In genomic region chr13:74132768-74133656, GRCh38 we compare ENCODE assay signal across 8 cellular contexts. TPM values are rescaled to one million over a fixed set of nuclear protein-coding genes. Genes with fewer than 3 reads are reported as not detected.
DNase-seq lines count a peak whose midpoint lies in the region; ATAC-seq and TF ChIP-seq lines count a peak whose summit lies in the region.

No MANE protein-coding gene starts in this region.

- peak overlapping the region; percentile 92 for H3K56ac ChIP-seq in mesendoderm (ENCODE audit: low read length)

- H2BK15ac ChIP-seq in mesendoderm (replicated peaks; ENCODE audit: low read depth) = no peak overlapping the region

- no peak overlapping the region for H3K4ac ChIP-seq in mesendoderm (ENCODE audit: low read depth, low read length)

- no peaks in the 10 kb centered on the region; the same call in 1 of the 2 replicates for H3K27me3 ChIP-seq in BE2C
- no peaks in the 10 kb centered on the region for H3K27me3 ChIP-seq in mesendoderm (ENCODE audit: insufficient read depth, low read length, poor library complexity)

- H3K36me3 ChIP-seq in BE2C (no peaks in the 10 kb centered on the region), mesendoderm (ENCODE audit: control insufficient read depth, insufficient read depth, low read length) (no peaks in the 10 kb centered on the region)

- no peaks in the 10 kb centered on the region for H3K9me3 ChIP-seq in BE2C

- no peak overlapping the region for H4K8ac ChIP-seq in mesendoderm (ENCODE audit: low read depth, low read length)

- H3K36me3 Mint-ChIP-seq in IgD-negative memory B cell = no peaks in the 10 kb centered on the region
- H3K36me3 Mint-ChIP-seq in stimulated activated naive CD8-positive, alpha-beta T cell treated with anti-CD3 and anti-CD28 coated beads, Interleukin-15, Interleukin-2, amounts not matched to agents 100 ng/mL and 50 ng/mL, for 24 hours (ENCODE audit: low read depth) = no peaks in the 10 kb centered on the region

- peak overlapping the region; percentile 91 for H3K4me3 ChIP-seq in BE2C (ENCODE audit: low read depth, low read length)
- peak overlapping the region; percentile 75 for H3K4me3 ChIP-seq in mesendoderm (ENCODE audit: low read length)

- peak overlapping the region; percentile 93 for H3K4me2 ChIP-seq in mesendoderm (ENCODE audit: low read length)

- TF ChIP-seq CTCF in BE2C (IDR thresholded peaks at IDR 0.05; ENCODE audit: low read depth, low read length) = no peak

- H3K4me1 ChIP-seq in BE2C (peaks cover 5% of the 10 kb centered on the region), mesendoderm (ENCODE audit: control insufficient read depth, low read depth, low read length) (peaks cover 2% of the 10 kb centered on the region)

- H4K5ac ChIP-seq in mesendoderm (ENCODE audit: low read length) = no peak overlapping the region

- peak overlapping the region; percentile 89 to 99 (median 98) for H3K4me3 Mint-ChIP-seq in IgD-negative memory B cell
- H3K4me3 Mint-ChIP-seq in stimulated activated naive CD8-positive, alpha-beta T cell treated with anti-CD3 and anti-CD28 coated beads, Interleukin-15, Interleukin-2, amounts not matched to agents 100 ng/mL and 50 ng/mL, for 24 hours = peak overlapping the region; percentile 96

- H3K9ac ChIP-seq in mesendoderm (ENCODE audit: low read length) = peak overlapping the region; percentile 76

- H2BK120ac ChIP-seq in mesendoderm (ENCODE audit: low read depth, low read length) = no peak overlapping the region

- no peaks in the 10 kb centered on the region for H3K27me3 Mint-ChIP-seq in IgD-negative memory B cell
- H3K27me3 Mint-ChIP-seq in stimulated activated naive CD8-positive, alpha-beta T cell treated with anti-CD3 and anti-CD28 coated beads, Interleukin-15, Interleukin-2, amounts not matched to agents 100 ng/mL and 50 ng/mL, for 24 hours = no peaks in the 10 kb centered on the region

- no peak overlapping the region for H3K18ac ChIP-seq in mesendoderm (ENCODE audit: low read length)

- H3K27ac Mint-ChIP-seq in IgD-negative memory B cell = peak overlapping the region; percentile 94 to 100 (median 99)
- H3K27ac Mint-ChIP-seq in stimulated activated naive CD8-positive, alpha-beta T cell treated with anti-CD3 and anti-CD28 coated beads, Interleukin-15, Interleukin-2, amounts not matched to agents 100 ng/mL and 50 ng/mL, for 24 hours = peak overlapping the region; percentile 99

- DNase-seq in BE2C (peak; percentile 27), ecto neural progenitor cell (ENCODE audit: low spot score) (peak; percentile 62), mesendoderm (peak; percentile 75)
- peak; percentile 15 to 40 for DNase-seq in activated CD4-positive, alpha-beta T cell treated with anti-CD3 and anti-CD28 coated beads, Interleukin-2, amount 50 U/mL, for 4 hours

- H3K23ac ChIP-seq in mesendoderm (ENCODE audit: low read length) = no peak overlapping the region

- H3K4me1 Mint-ChIP-seq in IgD-negative memory B cell = peaks cover 30 to 33% (median 32%) of the 10 kb centered on the region in 3 donors
- peaks cover 47% of the 10 kb centered on the region for H3K4me1 Mint-ChIP-seq in stimulated activated naive CD8-positive, alpha-beta T cell treated with anti-CD3 and anti-CD28 coated beads, Interleukin-15, Interleukin-2, amounts not matched to agents 100 ng/mL and 50 ng/mL, for 24 hours (ENCODE audit: low read depth)

- H3K79me1 ChIP-seq in mesendoderm (ENCODE audit: low read length) = peaks cover 9% of the 10 kb centered on the region

- H2BK5ac ChIP-seq in mesendoderm (ENCODE audit: low read length) = no peak overlapping the region

- no CpG with 5 or more reads among the region's 34 CpGs for WGBS in mesendoderm (ENCODE audit: extremely low coverage, insufficient coverage, low lambda C conversion rate)

- ATAC-seq in HG03159 (IDR thresholded peaks at IDR 0.05; ENCODE audit: unreplicated experiment) = no peak
- ATAC-seq in HG02981 (IDR thresholded peaks at IDR 0.05; ENCODE audit: unreplicated experiment) = no peak

- no peaks in the 10 kb centered on the region for H3K9me3 Mint-ChIP-seq in IgD-negative memory B cell
- no peaks in the 10 kb centered on the region for H3K9me3 Mint-ChIP-seq in stimulated activated naive CD8-positive, alpha-beta T cell treated with anti-CD3 and anti-CD28 coated beads, Interleukin-15, Interleukin-2, amounts not matched to agents 100 ng/mL and 50 ng/mL, for 24 hours

- no peak overlapping the region for H3K27ac ChIP-seq in mesendoderm (ENCODE audit: low read depth, low read length)

- H2AK5ac ChIP-seq in mesendoderm (ENCODE audit: low read length) = no peak overlapping the region

- H3K79me2 ChIP-seq in mesendoderm (ENCODE audit: control insufficient read depth, insufficient read depth, low read length) = peaks cover 20% of the 10 kb centered on the region

RNA-seq across cellular contexts. Expression of gene KLF12, which starts 1.2 kb away (rescaled TPM):
- 3.7 TPM for polyA plus RNA-seq in BE2C (2012; ENCODE audit: insufficient read depth, insufficient read length, low read depth)
- 20.6 TPM for polyA plus RNA-seq in IgD-negative memory B cell
- polyA plus RNA-seq in mesendoderm (2013, experiment 1 of 2) = 7.0 TPM
- 6.6 TPM for polyA plus RNA-seq in mesendoderm (2013, experiment 2 of 2)
